In genomic region chr2:186887107-186888090, GRCh38 we compare ENCODE assay signal across 1 cellular context.
TF ChIP-seq lines count a peak whose summit lies in the region.

No MANE protein-coding gene starts in this region.

TF ChIP-seq in H1, 55 proteins besides CTCF, POLR2A, EP300 and RAD21:
- TF ChIP-seq SIN3A (conservative IDR thresholded peaks at IDR 0.05 in 1 of 2, IDR thresholded peaks at IDR 0.05 in 1 of 2; ENCODE audit: low read depth in 1 of 2, low read length in 2 of 2) (no peak), CEBPB (IDR thresholded peaks at IDR 0.05; ENCODE audit: low read depth, low read length) (peak; percentile 83), CHD1 (IDR thresholded peaks at IDR 0.05; ENCODE audit: low read depth, low read length) (no peak), MAFK (IDR thresholded peaks at IDR 0.05; ENCODE audit: low read depth, low read length) (no peak)
